Comparison of ENCODE assay signal across 8 cellular contexts in genomic region chr14:100271247-100271939, GRCh38. TPM values are rescaled to one million over a fixed set of nuclear protein-coding genes. Genes with fewer than 3 reads are reported as not detected.
DNase-seq lines count a peak whose midpoint lies in the region; ATAC-seq and TF ChIP-seq lines count a peak whose summit lies in the region.

No MANE protein-coding gene starts in this region.

- H3K27ac ChIP-seq in lower lobe of right lung: no peak overlapping the region

- peak; percentile 86 to 93 for ATAC-seq in lower lobe of right lung
- ATAC-seq in GM21576 (IDR thresholded peaks at IDR 0.05; ENCODE audit: unreplicated experiment): no peak
- no peak for ATAC-seq in GM21723 (IDR thresholded peaks at IDR 0.05; ENCODE audit: unreplicated experiment)

- no peaks in the 10 kb centered on the region for H3K9me3 ChIP-seq in lower lobe of right lung

- in situ Hi-C loops in astrocyte of the spinal cord (cut with HindIII; ENCODE audit: low sequenced_read_pairs): no loop called here

- peak; percentile 44 for DNase-seq in D341Med (ENCODE audit: low spot score)
- DNase-seq in HEK293T (ENCODE audit: extremely low spot score): peak; percentile 38
- peak; percentile 19 for DNase-seq in astrocyte of the spinal cord (ENCODE audit: low read depth, low spot score)
- no peak for DNase-seq in lower lobe of right lung
- DNase-seq in H7: no peak
- no peak for DNase-seq in GM20000 (ENCODE audit: low spot score)

- H3K27me3 ChIP-seq in lower lobe of right lung (ENCODE audit: low read depth): no peaks in the 10 kb centered on the region
- no peaks in the 10 kb centered on the region for H3K27me3 ChIP-seq in H7 (ENCODE audit: control insufficient read depth, insufficient read depth, low read length)

- TF ChIP-seq CTCF in astrocyte of the spinal cord (IDR thresholded peaks at IDR 0.05; ENCODE audit: low read depth, low read length) (peak; percentile 35), lower lobe of right lung (IDR thresholded peaks at IDR 0.05) (peak; percentile 47), GM20000 (IDR thresholded peaks at IDR 0.05; ENCODE audit: extremely low read depth, missing control alignments) (no peak)

- H3K36me3 ChIP-seq in lower lobe of right lung (peaks cover 19% of the 10 kb centered on the region), H7 (replicated peaks; ENCODE audit: control insufficient read depth, insufficient read depth, low read length) (peaks cover under 1% of the 10 kb centered on the region; the same call in 1 of the 2 replicates)

- intact Hi-C loops in lower lobe of right lung (cut with DNase I): no loop called here

- peaks cover 48% of the 10 kb centered on the region for H3K4me1 ChIP-seq in lower lobe of right lung

- POLR2A ChIA-PET in HEK293T (lab: Yijun Ruan, JAX): no interaction called here

- H3K4me3 ChIP-seq in astrocyte of the spinal cord (ENCODE audit: low read depth, low read length): no peak overlapping the region
- no peak overlapping the region for H3K4me3 ChIP-seq in lower lobe of right lung
- H3K4me3 ChIP-seq in H7 (ENCODE audit: insufficient read depth, low read depth, low read length): no peak overlapping the region

- CTCF ChIA-PET in HEK293T (lab: Yijun Ruan, JAX): no interaction called here

TF ChIP-seq in HEK293T, 16 proteins besides CTCF, POLR2A, EP300 and RAD21:
- TF ChIP-seq ZNF384 (IDR thresholded peaks at IDR 0.05): no peak
- no peak for TF ChIP-seq L3MBTL2 (conservative IDR thresholded peaks at IDR 0.05)
- no peak for TF ChIP-seq ELF4 (IDR thresholded peaks at IDR 0.05)
- no peak for TF ChIP-seq PKNOX1 (IDR thresholded peaks at IDR 0.05)
- TF ChIP-seq HDGF (IDR thresholded peaks at IDR 0.05; ENCODE audit: borderline replicate concordance): no peak
- TF ChIP-seq SP1 (IDR thresholded peaks at IDR 0.05): no peak

RNA-seq across cellular contexts. Expression of gene YY1, which starts 32.4 kb away (rescaled TPM):
- total RNA-seq in lower lobe of right lung: 74.8 TPM
- total RNA-seq in H7 (2014; rRNA removed; shearing (Covaris generic)): 50.9 and 68.9 TPM in 2 replicates

RNA-seq across cellular contexts. Expression of gene SLC25A29, which starts 34.9 kb away (rescaled TPM):
- total RNA-seq in lower lobe of right lung: 76.0 TPM
- 124 and 131 TPM in 2 replicates for total RNA-seq in H7 (2014; rRNA removed; shearing (Covaris generic))

RNA-seq across cellular contexts. Expression of gene SLC25A47, which starts 51.7 kb away (rescaled TPM):
- total RNA-seq in lower lobe of right lung: not detected
- 0.07 and 0.18 TPM in 2 replicates for total RNA-seq in H7 (2014; rRNA removed; shearing (Covaris generic))

Comparison
In these comparisons a context has a peak if more than half of its experiments do, and no peak if none do; other contexts are left out.
1. DNase-seq: peak in D341Med (single experiment), HEK293T (single experiment) and astrocyte of the spinal cord (single experiment); none in lower lobe of right lung (single experiment), H7 (single experiment) and GM20000 (single experiment).
2. ATAC-seq: peak in lower lobe of right lung (2 of 2); none in GM21576 (single experiment) and GM21723 (single experiment).